ENCODE assay signal across 8 cellular contexts in the genomic region with DNA sequence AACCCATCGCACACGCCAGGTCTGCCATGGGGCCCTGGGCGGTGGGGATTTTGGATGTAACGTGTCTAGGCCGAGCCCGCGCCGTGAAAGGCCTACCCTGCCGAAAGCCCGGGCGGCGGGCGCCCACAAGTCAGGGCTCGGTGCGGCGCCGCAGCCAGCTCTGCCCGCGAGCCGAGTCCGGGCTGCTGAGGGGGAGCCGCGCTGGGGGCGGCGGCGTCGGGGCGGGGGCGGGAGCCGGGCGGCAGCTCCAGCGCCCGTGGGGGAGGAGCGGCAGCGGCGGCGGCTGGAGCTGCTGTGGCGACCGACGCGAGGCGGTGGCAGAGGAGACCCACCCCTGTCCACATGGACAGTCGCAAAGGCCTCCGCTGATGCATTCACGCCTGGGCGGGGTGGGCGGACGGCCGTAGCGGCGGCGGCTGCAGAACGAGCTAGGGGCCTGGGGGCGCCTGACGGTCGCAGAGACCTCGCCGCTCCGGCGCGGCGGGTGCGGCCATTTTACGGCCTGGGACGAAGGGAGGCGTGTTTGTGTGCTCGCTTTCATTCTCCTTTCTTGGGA. TPM values are rescaled to one million over a fixed set of nuclear protein-coding genes. Genes with fewer than 3 reads are reported as not detected.
DNase-seq lines count a peak whose midpoint lies in the region; ATAC-seq and TF ChIP-seq lines count a peak whose summit lies in the region.

A gene with protein sequence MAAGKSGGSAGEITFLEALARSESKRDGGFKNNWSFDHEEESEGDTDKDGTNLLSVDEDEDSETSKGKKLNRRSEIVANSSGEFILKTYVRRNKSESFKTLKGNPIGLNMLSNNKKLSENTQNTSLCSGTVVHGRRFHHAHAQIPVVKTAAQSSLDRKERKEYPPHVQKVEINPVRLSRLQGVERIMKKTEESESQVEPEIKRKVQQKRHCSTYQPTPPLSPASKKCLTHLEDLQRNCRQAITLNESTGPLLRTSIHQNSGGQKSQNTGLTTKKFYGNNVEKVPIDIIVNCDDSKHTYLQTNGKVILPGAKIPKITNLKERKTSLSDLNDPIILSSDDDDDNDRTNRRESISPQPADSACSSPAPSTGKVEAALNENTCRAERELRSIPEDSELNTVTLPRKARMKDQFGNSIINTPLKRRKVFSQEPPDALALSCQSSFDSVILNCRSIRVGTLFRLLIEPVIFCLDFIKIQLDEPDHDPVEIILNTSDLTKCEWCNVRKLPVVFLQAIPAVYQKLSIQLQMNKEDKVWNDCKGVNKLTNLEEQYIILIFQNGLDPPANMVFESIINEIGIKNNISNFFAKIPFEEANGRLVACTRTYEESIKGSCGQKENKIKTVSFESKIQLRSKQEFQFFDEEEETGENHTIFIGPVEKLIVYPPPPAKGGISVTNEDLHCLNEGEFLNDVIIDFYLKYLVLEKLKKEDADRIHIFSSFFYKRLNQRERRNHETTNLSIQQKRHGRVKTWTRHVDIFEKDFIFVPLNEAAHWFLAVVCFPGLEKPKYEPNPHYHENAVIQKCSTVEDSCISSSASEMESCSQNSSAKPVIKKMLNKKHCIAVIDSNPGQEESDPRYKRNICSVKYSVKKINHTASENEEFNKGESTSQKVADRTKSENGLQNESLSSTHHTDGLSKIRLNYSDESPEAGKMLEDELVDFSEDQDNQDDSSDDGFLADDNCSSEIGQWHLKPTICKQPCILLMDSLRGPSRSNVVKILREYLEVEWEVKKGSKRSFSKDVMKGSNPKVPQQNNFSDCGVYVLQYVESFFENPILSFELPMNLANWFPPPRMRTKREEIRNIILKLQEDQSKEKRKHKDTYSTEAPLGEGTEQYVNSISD (plus strand): TSS at position 273 of the 556 bp plus-strand sequence. CDS start 645 bp downstream, outside the sequence.

- H3K4me1 Mint-ChIP-seq in activated T-cell treated with anti-CD3 and anti-CD28 coated beads, Interleukin-2, amount 50 U/mL, for 4 hours (ENCODE audit: low read depth) = peaks cover 58% of the 10 kb centered on the region

- no peak for TF ChIP-seq CTCF in HL-60 (IDR thresholded peaks at IDR 0.05; ENCODE audit: insufficient read depth, low read length)

- in situ Hi-C loops in Caki2 (cut with HindIII; ENCODE audit: low pct_unique_long_range_greater_than_20kb, low sequenced_read_pairs) = no loop called here

- H3K9me3 Mint-ChIP-seq in activated T-cell treated with anti-CD3 and anti-CD28 coated beads, Interleukin-2, amount 50 U/mL, for 4 hours = no peaks in the 10 kb centered on the region

- H3K27ac ChIP-seq in HL-60 (replicated peaks) (peak within 1 kb of the TSS; percentile 98), muscle layer of duodenum (ENCODE audit: low read length) (peak within 1 kb of the TSS; percentile 97)

- no peaks in the 10 kb centered on the region for H3K27me3 Mint-ChIP-seq in activated T-cell treated with anti-CD3 and anti-CD28 coated beads, Interleukin-2, amount 50 U/mL, for 4 hours (ENCODE audit: low read depth)

- peak within 1 kb of the TSS; percentile 97 for H3K4me3 Mint-ChIP-seq in activated T-cell treated with anti-CD3 and anti-CD28 coated beads, Interleukin-2, amount 50 U/mL, for 4 hours

- H3K36me3 Mint-ChIP-seq in activated T-cell treated with anti-CD3 and anti-CD28 coated beads, Interleukin-2, amount 50 U/mL, for 4 hours (ENCODE audit: insufficient read depth) = peaks cover 1% of the 10 kb centered on the region

- no peaks in the 10 kb centered on the region for H3K27me3 ChIP-seq in HL-60 (ENCODE audit: insufficient read depth, poor library complexity, severe bottlenecking)
- H3K27me3 ChIP-seq in muscle layer of duodenum (ENCODE audit: low read depth, low read length) = no peaks in the 10 kb centered on the region

- peak; percentile 80 for DNase-seq in Caki2 (ENCODE audit: low read depth)
- peak in 1 of 2 experiments; percentile 69 for DNase-seq in HL-60 (ENCODE audit: low read depth in 1 of 2, low spot score in 1 of 2)
- DNase-seq in activated T-cell treated with anti-CD3 and anti-CD28 coated beads, Interleukin-2, amount 50 U/mL, for 4 hours = peak; percentile 68
- DNase-seq in stimulated activated CD8-positive, alpha-beta memory T cell treated with anti-CD3 and anti-CD28 coated beads, Interleukin-7, amount 100 ng/mL, for 24 hours (ENCODE audit: low read depth) = peak; percentile 45

- H3K36me3 ChIP-seq in muscle layer of duodenum (ENCODE audit: control insufficient read depth in 1 of 2, insufficient read depth in 2 of 2, low read length in 2 of 2) = peaks cover 0 to 10% of the 10 kb centered on the region in 2 donors

- H3K4me3 ChIP-seq in HL-60 (replicated peaks; ENCODE audit: insufficient read depth, low read length) (peak within 1 kb of the TSS; percentile 76), muscle layer of duodenum (ENCODE audit: low read depth in 1 of 2, low read length in 2 of 2) (peak within 1 kb of the TSS; percentile 80 to 91)

- peaks cover 0 to 23% of the 10 kb centered on the region in 2 donors for H3K4me1 ChIP-seq in muscle layer of duodenum (ENCODE audit: control insufficient read depth in 1 of 2, insufficient read depth in 2 of 2, low read length in 2 of 2)

- no peaks in the 10 kb centered on the region for H3K9me3 ChIP-seq in muscle layer of duodenum (ENCODE audit: control insufficient read depth in 1 of 2, low read length in 2 of 2)

- ATAC-seq in GM19467 (IDR thresholded peaks at IDR 0.05; ENCODE audit: unreplicated experiment) = peak; percentile 62
- peak; percentile 73 to 75 for ATAC-seq in activated T-cell treated with anti-CD3 and anti-CD28 coated beads, Interleukin-2, amount 50 U/mL, for 4 hours
- ATAC-seq in esophagus mucosa = peak; percentile 90

TF ChIP-seq in PFSK-1, 5 proteins besides CTCF, POLR2A, EP300 and RAD21:
- TF ChIP-seq POLR2AphosphoS5 (IDR thresholded peaks at IDR 0.05; ENCODE audit: low read depth, low read length) = peak; percentile 87
- 0 out of 2 replicates have a peak, but pooled peaks have one; percentile 78 for TF ChIP-seq TAF1 (IDR thresholded peaks at IDR 0.05; ENCODE audit: borderline replicate concordance, insufficient read depth, low read length)
- peak; percentile 61 for TF ChIP-seq FOXP2 (optimal IDR thresholded peaks at IDR 0.05; ENCODE audit: borderline replicate concordance, extremely low read depth, extremely low read length, insufficient read depth)
- TF ChIP-seq, protein P1, sequence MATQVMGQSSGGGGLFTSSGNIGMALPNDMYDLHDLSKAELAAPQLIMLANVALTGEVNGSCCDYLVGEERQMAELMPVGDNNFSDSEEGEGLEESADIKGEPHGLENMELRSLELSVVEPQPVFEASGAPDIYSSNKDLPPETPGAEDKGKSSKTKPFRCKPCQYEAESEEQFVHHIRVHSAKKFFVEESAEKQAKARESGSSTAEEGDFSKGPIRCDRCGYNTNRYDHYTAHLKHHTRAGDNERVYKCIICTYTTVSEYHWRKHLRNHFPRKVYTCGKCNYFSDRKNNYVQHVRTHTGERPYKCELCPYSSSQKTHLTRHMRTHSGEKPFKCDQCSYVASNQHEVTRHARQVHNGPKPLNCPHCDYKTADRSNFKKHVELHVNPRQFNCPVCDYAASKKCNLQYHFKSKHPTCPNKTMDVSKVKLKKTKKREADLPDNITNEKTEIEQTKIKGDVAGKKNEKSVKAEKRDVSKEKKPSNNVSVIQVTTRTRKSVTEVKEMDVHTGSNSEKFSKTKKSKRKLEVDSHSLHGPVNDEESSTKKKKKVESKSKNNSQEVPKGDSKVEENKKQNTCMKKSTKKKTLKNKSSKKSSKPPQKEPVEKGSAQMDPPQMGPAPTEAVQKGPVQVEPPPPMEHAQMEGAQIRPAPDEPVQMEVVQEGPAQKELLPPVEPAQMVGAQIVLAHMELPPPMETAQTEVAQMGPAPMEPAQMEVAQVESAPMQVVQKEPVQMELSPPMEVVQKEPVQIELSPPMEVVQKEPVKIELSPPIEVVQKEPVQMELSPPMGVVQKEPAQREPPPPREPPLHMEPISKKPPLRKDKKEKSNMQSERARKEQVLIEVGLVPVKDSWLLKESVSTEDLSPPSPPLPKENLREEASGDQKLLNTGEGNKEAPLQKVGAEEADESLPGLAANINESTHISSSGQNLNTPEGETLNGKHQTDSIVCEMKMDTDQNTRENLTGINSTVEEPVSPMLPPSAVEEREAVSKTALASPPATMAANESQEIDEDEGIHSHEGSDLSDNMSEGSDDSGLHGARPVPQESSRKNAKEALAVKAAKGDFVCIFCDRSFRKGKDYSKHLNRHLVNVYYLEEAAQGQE (IDR thresholded peaks at IDR 0.05; ENCODE audit: insufficient read depth in 1 of 2, low read depth in 2 of 2, low read length in 2 of 2) = no peak; a peak in 1 of 4 replicates

RNA-seq across cellular contexts. Expression of the gene that starts here (rescaled TPM):
- 6.6 and 17.8 TPM in 2 replicates for total RNA-seq in Caki2 (2014; rRNA removed; shearing (Covaris generic); ENCODE audit: low replicate concordance)
- polyA plus RNA-seq in PFSK-1 (2012; ENCODE audit: insufficient read length, low read depth) = 31.9 TPM
- 10 to 100 TPM; 56.6 to 67.7 (median 57.4) TPM for total RNA-seq in activated T-cell treated with anti-CD3 and anti-CD28 coated beads, Interleukin-2, amount 50 U/mL, for 4 hours
- total RNA-seq in esophagus mucosa = 47.0 TPM
